Comparison of ENCODE assay signal across 15 cellular contexts in the genomic region with DNA sequence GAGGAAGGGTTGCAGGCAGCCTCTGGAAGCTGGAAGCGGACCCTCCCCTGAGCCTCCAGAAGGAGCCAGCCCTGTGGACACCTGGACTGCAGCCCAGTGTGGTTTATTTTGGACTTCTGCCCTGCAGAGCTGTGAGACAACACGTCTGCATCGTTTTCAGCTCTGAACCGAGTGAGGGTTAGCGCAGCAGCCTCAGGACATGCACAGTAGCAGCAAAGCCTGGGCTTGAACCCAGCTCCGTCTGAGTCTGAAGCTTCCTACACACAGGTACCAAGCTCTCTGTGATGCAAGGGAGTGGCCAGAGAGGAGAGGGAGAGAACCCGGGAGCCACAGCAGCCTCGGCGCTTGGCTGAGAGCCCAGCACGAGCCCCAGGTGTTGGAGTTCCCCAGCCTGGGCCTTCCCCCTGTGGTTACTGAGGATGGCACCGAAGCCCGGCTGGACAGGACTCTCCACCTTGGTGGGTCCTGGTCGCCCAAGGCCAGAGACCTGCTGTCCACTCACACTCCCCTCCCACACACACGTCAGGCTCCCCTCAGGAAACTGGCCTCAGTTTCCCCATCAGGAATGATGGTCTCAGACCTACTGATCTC.
DNase-seq lines count a peak whose midpoint lies in the region; ATAC-seq and TF ChIP-seq lines count a peak whose summit lies in the region.
"Had no signal": no experiment of that assay in that cellular context is flagged by ENCODE, and none has a peak within 500 bp of the region (broad histone marks: within the 10 kb centered on the region; RNA-seq: fewer than 3 reads in every experiment).

No MANE protein-coding gene starts in this region.

- intact Hi-C loops in right cardiac atrium (cut with DNase I) (no loop called here), thyroid gland (cut with DNase I) (no loop called here)
- intact Hi-C loops in activated CD4-positive, alpha-beta T cell treated with anti-CD3 and anti-CD28 coated beads for 36 hours (cut with DNase I, micrococcal nuclease): no loop called here

- CTCF ChIA-PET in activated CD4-positive, alpha-beta T cell treated with anti-CD3 and anti-CD28 coated beads for 36 hours (lab: Charles Lee): no interaction called here

- no peak overlapping the region for H3K27ac Mint-ChIP-seq in activated CD4-positive, alpha-beta T cell treated with anti-CD3 and anti-CD28 coated beads for 36 hours
- H3K27ac Mint-ChIP-seq: activated CD4-positive, alpha-beta T cell treated with anti-CD3 and anti-CD28 coated beads, Interleukin-2, amount 10 ng/mL, durations not matched to agents 24 days and 14 days; GM23338; T-cell had no signal

- TF ChIP-seq POLR2A in thyroid gland (IDR thresholded peaks at IDR 0.05): no peak

- ATAC-seq in right cardiac atrium: peak; percentile 59 to 62
- ATAC-seq in activated CD4-positive, alpha-beta T cell treated with anti-CD3 and anti-CD28 coated beads for 36 hours: no peak
- no peak for ATAC-seq in GM19397 (IDR thresholded peaks at IDR 0.05; ENCODE audit: unreplicated experiment)
- ATAC-seq: GM23338 had no signal

- H3K9me3 Mint-ChIP-seq in activated CD4-positive, alpha-beta T cell treated with anti-CD3 and anti-CD28 coated beads for 36 hours (ENCODE audit: low read depth): peaks cover 3% of the 10 kb centered on the region

- no peaks in the 10 kb centered on the region for H3K36me3 ChIP-seq in thyroid gland
- H3K36me3 ChIP-seq: cardiac muscle cell had no signal

- H3K9me3 ChIP-seq in right cardiac atrium (ENCODE audit: control insufficient read depth, low read length): peaks cover 1% of the 10 kb centered on the region
- H3K9me3 ChIP-seq in thyroid gland: no peaks in the 10 kb centered on the region

- DNase-seq in NCI-H1105 treated with DMSO at 0.1 percent for 48 hours (lab: John Stamatoyannopoulos, UW) (peak; percentile 52), right cardiac atrium (peak; percentile 65 to 90 (median 89)), thyroid gland (peak; percentile 79 to 84), SW 1271 (lab: John Stamatoyannopoulos, UW) (no peak)
- no peak for DNase-seq in activated CD4-positive, alpha-beta T cell treated with anti-CD3 and anti-CD28 coated beads for 36 hours
- DNase-seq: activated CD4-positive, alpha-beta T cell treated with anti-CD3 and anti-CD28 coated beads, Interleukin-2, amount 10 ng/mL, durations not matched to agents 24 days and 14 days; activated effector memory CD4-positive, alpha-beta T cell treated with Interleukin-2 at 50 U/mL for 16 hours; Calu3; NCI-H82 had no signal

- H3K36me3 Mint-ChIP-seq in activated CD4-positive, alpha-beta T cell treated with anti-CD3 and anti-CD28 coated beads for 36 hours (ENCODE audit: low read depth): no peaks in the 10 kb centered on the region
- H3K36me3 Mint-ChIP-seq: T-cell had no signal

- H3K27me3 Mint-ChIP-seq in activated CD4-positive, alpha-beta T cell treated with anti-CD3 and anti-CD28 coated beads for 36 hours: peaks cover 15% of the 10 kb centered on the region

- H3K4me1 Mint-ChIP-seq in activated CD4-positive, alpha-beta T cell treated with anti-CD3 and anti-CD28 coated beads for 36 hours: no peaks in the 10 kb centered on the region
- H3K4me1 Mint-ChIP-seq: activated CD4-positive, alpha-beta T cell treated with anti-CD3 and anti-CD28 coated beads, Interleukin-2, amount 10 ng/mL, durations not matched to agents 24 days and 14 days; T-cell had no signal

- H3K27ac ChIP-seq in VCaP (peak overlapping the region; percentile 56), right cardiac atrium (ENCODE audit: low read length) (no peak overlapping the region), thyroid gland (no peak overlapping the region)
- H3K27ac ChIP-seq: skin epidermis had no signal

- H3K4me1 ChIP-seq in right cardiac atrium (ENCODE audit: control insufficient read depth, insufficient read depth, low read length) (peaks cover 3% of the 10 kb centered on the region), thyroid gland (peaks cover 0 to 15% of the 10 kb centered on the region in 2 donors)

- POLR2A ChIA-PET in activated CD4-positive, alpha-beta T cell treated with anti-CD3 and anti-CD28 coated beads for 36 hours (lab: Charles Lee): no interaction called here

- TF ChIP-seq CTCF in VCaP (conservative IDR thresholded peaks at IDR 0.05) (no peak), thyroid gland (IDR thresholded peaks at IDR 0.05) (no peak)

- H3K27me3 ChIP-seq in right cardiac atrium (ENCODE audit: control insufficient read depth, insufficient read depth) (no peaks in the 10 kb centered on the region), thyroid gland (no peaks in the 10 kb centered on the region)
- H3K27me3 ChIP-seq: cardiac muscle cell had no signal

- H3K4me3 Mint-ChIP-seq in activated CD4-positive, alpha-beta T cell treated with anti-CD3 and anti-CD28 coated beads for 36 hours: no peak overlapping the region
- H3K4me3 Mint-ChIP-seq: activated CD4-positive, alpha-beta T cell treated with anti-CD3 and anti-CD28 coated beads, Interleukin-2, amount 10 ng/mL, durations not matched to agents 24 days and 14 days; GM23338; T-cell had no signal

- WGBS in right cardiac atrium: 35% methylated on average over 14 of the region's 14 CpGs
- 10 to 34% methylated on average over 7 to 9 of the region's 14 CpGs for WGBS in thyroid gland, 2 donors

- H3K4me3 ChIP-seq in right cardiac atrium (ENCODE audit: low read length) (no peak overlapping the region), thyroid gland (replicated peaks in 1 of 3) (no peak overlapping the region)
- H3K4me3 ChIP-seq: cardiac muscle cell, GM23338, skin epidermis had no signal

Comparison
In these comparisons a context has a peak if more than half of its experiments do, and no peak if none do; other contexts are left out.
1. DNase-seq: peak in NCI-H1105 treated with DMSO at 0.1 percent for 48 hours (single experiment), right cardiac atrium (3 of 3) and thyroid gland (2 of 2); none in activated CD4-positive, alpha-beta T cell treated with anti-CD3 and anti-CD28 coated beads for 36 hours (single experiment) and SW 1271 (0 of 2).
2. ATAC-seq: peak in right cardiac atrium (2 of 2); none in activated CD4-positive, alpha-beta T cell treated with anti-CD3 and anti-CD28 coated beads for 36 hours (single experiment) and GM19397 (single experiment).